In the genomic region with DNA sequence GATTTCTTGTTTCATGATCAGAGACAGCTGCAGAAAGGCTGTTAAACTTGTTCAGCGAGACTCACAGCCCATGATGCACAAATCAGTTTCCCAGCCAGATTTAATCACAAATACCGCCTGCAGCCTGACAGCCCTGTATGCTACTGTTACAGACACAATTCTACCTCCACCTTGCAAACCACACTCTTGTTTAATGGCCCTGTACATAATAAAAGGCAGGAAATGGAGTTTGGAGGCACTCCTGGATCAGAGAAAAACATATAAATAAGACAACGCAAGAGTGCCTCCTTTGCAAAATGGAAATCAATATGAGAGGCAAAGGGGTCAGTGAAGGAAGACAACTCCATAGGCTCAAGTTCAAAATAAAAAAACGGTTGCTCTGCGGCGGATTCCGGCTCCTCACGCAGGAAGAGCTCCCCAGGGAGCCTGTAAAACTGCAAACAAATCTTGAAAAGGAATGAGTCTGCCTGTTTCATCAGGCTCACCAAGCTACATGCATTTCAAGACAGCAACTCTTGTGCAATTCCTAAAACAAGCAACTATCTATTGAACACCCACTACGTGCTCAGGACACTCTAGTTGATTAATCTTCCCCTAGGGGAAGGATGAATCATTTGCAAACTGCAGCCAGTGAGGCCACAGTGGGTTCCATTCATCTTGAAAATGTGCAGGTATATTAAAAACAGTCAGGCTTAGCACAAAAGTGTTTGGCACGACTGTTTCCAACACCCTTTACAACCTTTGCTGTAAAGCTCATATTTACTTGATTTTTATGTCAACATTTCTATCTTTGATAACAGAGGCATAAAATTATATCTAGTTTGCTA, we compare ENCODE assay signal across 8 cellular contexts. TPM values are rescaled to one million over a fixed set of nuclear protein-coding genes. Genes with fewer than 3 reads are reported as not detected.
DNase-seq lines count a peak whose midpoint lies in the region; ATAC-seq and TF ChIP-seq lines count a peak whose summit lies in the region.

No MANE protein-coding gene starts in this region.

- no peaks in the 10 kb centered on the region for H3K9me3 ChIP-seq in right lobe of liver

- TF ChIP-seq POLR2A in NB4 (IDR thresholded peaks at IDR 0.05; ENCODE audit: extremely low read depth, insufficient read length) (no peak), right lobe of liver (IDR thresholded peaks at IDR 0.05) (no peak)

- peak overlapping the region in 2 of 3 donors; percentile 43 to 68 for H3K27ac ChIP-seq in right lobe of liver

- H3K27me3 Mint-ChIP-seq in Calu3 (ENCODE audit: unreplicated experiment): no peaks in the 10 kb centered on the region
- H3K27me3 Mint-ChIP-seq in activated T-helper 17 cell treated with anti-CD3 and anti-CD28 coated beads, Interleukin-2, amount 50 U/mL, for 72 hours: no peaks in the 10 kb centered on the region

- no peaks in the 10 kb centered on the region for H3K27me3 ChIP-seq in right lobe of liver

- no peaks in the 10 kb centered on the region for H3K36me3 ChIP-seq in right lobe of liver

- peaks cover 6% of the 10 kb centered on the region for H3K36me3 Mint-ChIP-seq in Calu3 (ENCODE audit: insufficient read depth, unreplicated experiment)
- no peaks in the 10 kb centered on the region for H3K36me3 Mint-ChIP-seq in activated T-helper 17 cell treated with anti-CD3 and anti-CD28 coated beads, Interleukin-2, amount 50 U/mL, for 72 hours (ENCODE audit: low read depth)

- CTCF ChIA-PET in Calu3 (lab: Charles Lee): interaction anchor here (0.5 to 2.1 kb wide), 3 partner anchors 10 to 531 kb away, joined by 3 to 6 read pairs (median 5); no protein-coding TSS in a partner anchor

- no peaks in the 10 kb centered on the region for H3K9me3 Mint-ChIP-seq in Calu3 (ENCODE audit: low read depth, unreplicated experiment)
- H3K9me3 Mint-ChIP-seq in activated T-helper 17 cell treated with anti-CD3 and anti-CD28 coated beads, Interleukin-2, amount 50 U/mL, for 72 hours: no peaks in the 10 kb centered on the region

- DNase-seq in Calu3 (peak; percentile 24), NB4 (ENCODE audit: low read depth) (peak; percentile 99), right lobe of liver (no peak), hypothalamus (lab: John Stamatoyannopoulos, UW) (no peak), GM10266 (ENCODE audit: extremely low spot score) (no peak), amygdala (lab: John Stamatoyannopoulos, UW) (no peak)

- TF ChIP-seq CTCF in Calu3 (IDR thresholded peaks at IDR 0.05; ENCODE audit: unreplicated experiment) (no peak), NB4 (IDR thresholded peaks at IDR 0.05; ENCODE audit: low read depth, low read length) (no peak), right lobe of liver (IDR thresholded peaks at IDR 0.05) (peak in 1 of 4 donors; percentile 8), GM10266 (IDR thresholded peaks at IDR 0.05; ENCODE audit: control insufficient read depth, insufficient read depth, low read depth, missing control alignments) (no peak)

- H3K4me3 ChIP-seq in NB4 (ENCODE audit: low read depth, low read length) (peak overlapping the region; percentile 37), right lobe of liver (no peak overlapping the region)

- peak overlapping the region; percentile 21 for H3K27ac Mint-ChIP-seq in Calu3 (ENCODE audit: unreplicated experiment)
- H3K27ac Mint-ChIP-seq in activated T-helper 17 cell treated with anti-CD3 and anti-CD28 coated beads, Interleukin-2, amount 50 U/mL, for 72 hours: no peak overlapping the region

- intact Hi-C loops in Calu3 (cut with micrococcal nuclease; ENCODE audit: unreplicated experiment) (no loop called here), right lobe of liver (cut with DNase I) (no loop called here)

- no TSS peak for BruUV-seq in Calu3 (replicated peaks; lab: Mats Ljungman, UMichigan)

- 24% methylated on average over 10 of the region's 10 CpGs for WGBS in right lobe of liver (ENCODE audit: insufficient coverage, low coverage, low lambda C conversion rate, missing lambda C conversion rate)

- peak; percentile 71 for ATAC-seq in activated T-helper 17 cell treated with anti-CD3 and anti-CD28 coated beads, Interleukin-2, amount 50 U/mL, for 72 hours (replicated peaks)
- peak in 3 of 4 donors; percentile 4 to 20 (median 8) for ATAC-seq in right lobe of liver
- no peak for ATAC-seq in HG02759 (IDR thresholded peaks at IDR 0.05; ENCODE audit: unreplicated experiment)

- peaks cover 0 to 89% (median 45%) of the 10 kb centered on the region in 4 donors for H3K4me1 ChIP-seq in right lobe of liver

- peaks cover 41% of the 10 kb centered on the region for H3K4me1 Mint-ChIP-seq in Calu3 (ENCODE audit: low read depth, unreplicated experiment)
- no peaks in the 10 kb centered on the region for H3K4me1 Mint-ChIP-seq in activated T-helper 17 cell treated with anti-CD3 and anti-CD28 coated beads, Interleukin-2, amount 50 U/mL, for 72 hours

- peak overlapping the region; percentile 13 for H3K4me3 Mint-ChIP-seq in Calu3 (ENCODE audit: low read depth, unreplicated experiment)
- H3K4me3 Mint-ChIP-seq in activated T-helper 17 cell treated with anti-CD3 and anti-CD28 coated beads, Interleukin-2, amount 50 U/mL, for 72 hours: no peak overlapping the region

RNA-seq across cellular contexts. Expression of gene TBC1D8, which starts 37.5 kb away (rescaled TPM):
- 17.0 and 25.3 TPM in 2 replicates for total RNA-seq in Calu3 (2022)
- under 1 TPM; 0.45 to 0.95 TPM for total RNA-seq in activated T-helper 17 cell treated with anti-CD3 and anti-CD28 coated beads, Interleukin-2, amount 50 U/mL, for 72 hours
- 10 to 100 TPM; 17.3 to 31.2 (median 21.5) TPM for total RNA-seq in right lobe of liver

Comparison
In these comparisons a context has a peak if more than half of its experiments do, and no peak if none do; other contexts are left out.
1. DNase-seq: peak in Calu3 (single experiment) and NB4 (single experiment); none in right lobe of liver (0 of 3), hypothalamus (0 of 51), GM10266 (single experiment) and amygdala (0 of 56).